ENCODE assay signal across 23 cellular contexts in the genomic region with DNA sequence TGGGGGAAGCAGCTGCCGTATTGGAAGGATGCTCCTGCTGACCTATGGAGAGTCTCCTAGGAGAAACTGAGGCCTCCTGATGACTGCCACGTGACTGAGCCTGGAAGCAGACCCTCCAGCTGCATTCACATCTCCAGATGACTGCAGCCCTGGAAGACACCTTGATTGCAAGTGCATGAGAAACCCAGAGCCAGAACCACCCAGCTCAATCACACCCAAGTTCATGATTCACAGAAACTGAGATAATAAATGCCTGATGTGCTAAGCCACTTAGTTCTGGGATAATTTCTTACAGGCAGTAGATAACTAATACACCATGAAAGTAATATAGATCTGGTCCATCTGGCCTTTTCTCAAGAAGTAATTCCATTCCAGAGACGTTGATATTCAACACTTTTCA.
"Had no signal": no experiment of that assay in that cellular context is flagged by ENCODE, and none has a peak within 500 bp of the region (broad histone marks: within the 10 kb centered on the region; RNA-seq: fewer than 3 reads in every experiment).

No MANE protein-coding gene starts in this region.

- FAIRE-seq: TTC549 had no signal

- H3K27me3 Mint-ChIP-seq: activated B cell treated with CpG ODN at 0.5 μM for 24 hours, progenitor cell of endocrine pancreas, type B pancreatic cell had no signal

- ATAC-seq: effector memory CD8-positive, alpha-beta T cell; right cardiac atrium had no signal

- H3K27ac Mint-ChIP-seq: activated B cell treated with CpG ODN at 0.5 μM for 24 hours; activated CD4-positive, alpha-beta T cell treated with anti-CD3 and anti-CD28 coated beads, Interleukin-2, amount 10 ng/mL, durations not matched to agents 7 days and 5 days; activated naive CD8-positive, alpha-beta T cell treated with anti-CD3 and anti-CD28 coated beads, Interleukin-2, amount 10 ng/mL, durations not matched to agents 7 days and 5 days; activated T-cell treated with anti-CD3 and anti-CD28 coated beads, Interleukin-2, amount 50 U/mL, for 72 hours; effector memory CD8-positive, alpha-beta T cell; nephron; progenitor cell of endocrine pancreas; type B pancreatic cell had no signal

- H3K4me3 Mint-ChIP-seq: activated B cell treated with CpG ODN at 0.5 μM for 24 hours; activated CD4-positive, alpha-beta T cell treated with anti-CD3 and anti-CD28 coated beads, Interleukin-2, amount 10 ng/mL, durations not matched to agents 7 days and 5 days; activated naive CD8-positive, alpha-beta T cell treated with anti-CD3 and anti-CD28 coated beads, Interleukin-2, amount 10 ng/mL, durations not matched to agents 7 days and 5 days; activated T-cell treated with anti-CD3 and anti-CD28 coated beads, Interleukin-2, amount 50 U/mL, for 72 hours; effector memory CD8-positive, alpha-beta T cell; nephron; type B pancreatic cell had no signal

- DNase-seq: activated B cell treated with CpG ODN at 0.5 μM for 24 hours; activated CD4-positive, alpha-beta T cell treated with anti-CD3 and anti-CD28 coated beads, Interleukin-2, amount 10 ng/mL, durations not matched to agents 7 days and 5 days; activated CD8-positive, alpha-beta memory T cell treated with anti-CD3 and anti-CD28 coated beads, Interleukin-2, amount 50 U/mL, for 48 hours; activated gamma-delta T cell; activated naive CD8-positive, alpha-beta T cell treated with anti-CD3 and anti-CD28 coated beads, Interleukin-2, amount 10 ng/mL, durations not matched to agents 7 days and 5 days; activated T-cell treated with anti-CD3 and anti-CD28 coated beads, Interleukin-2, amount 50 U/mL, for 72 hours; anterior cingulate cortex; dermis blood vessel endothelial cell; effector memory CD8-positive, alpha-beta T cell; erythroblast; glutamatergic neuron; occipital lobe; right cardiac atrium; stimulated activated CD4-positive, alpha-beta T cell treated with anti-CD3 and anti-CD28 coated beads, Interleukin-15, amount 100 ng/mL, for 24 hours; stimulated activated CD4-positive, alpha-beta T cell treated with anti-CD3 and anti-CD28 coated beads, Interleukin-4, amount 100 ng/mL, for 24 hours; stimulated activated naive CD4-positive, alpha-beta T cell treated with Interleukin-2 at 50 U/mL for 16 hours; T-helper 2 cell had no signal

- H3K4me1 Mint-ChIP-seq: activated CD4-positive, alpha-beta T cell treated with anti-CD3 and anti-CD28 coated beads, Interleukin-2, amount 10 ng/mL, durations not matched to agents 7 days and 5 days; activated naive CD8-positive, alpha-beta T cell treated with anti-CD3 and anti-CD28 coated beads, Interleukin-2, amount 10 ng/mL, durations not matched to agents 7 days and 5 days had no signal

- H3K9me3 Mint-ChIP-seq: activated CD4-positive, alpha-beta T cell treated with anti-CD3 and anti-CD28 coated beads, Interleukin-2, amount 10 ng/mL, durations not matched to agents 7 days and 5 days had no signal

- H3K4me3 ChIP-seq: skin epidermis, suprapubic skin had no signal

- H3K36me3 Mint-ChIP-seq: activated naive CD8-positive, alpha-beta T cell treated with anti-CD3 and anti-CD28 coated beads, Interleukin-2, amount 10 ng/mL, durations not matched to agents 7 days and 5 days; type B pancreatic cell had no signal
